In the genomic region with DNA sequence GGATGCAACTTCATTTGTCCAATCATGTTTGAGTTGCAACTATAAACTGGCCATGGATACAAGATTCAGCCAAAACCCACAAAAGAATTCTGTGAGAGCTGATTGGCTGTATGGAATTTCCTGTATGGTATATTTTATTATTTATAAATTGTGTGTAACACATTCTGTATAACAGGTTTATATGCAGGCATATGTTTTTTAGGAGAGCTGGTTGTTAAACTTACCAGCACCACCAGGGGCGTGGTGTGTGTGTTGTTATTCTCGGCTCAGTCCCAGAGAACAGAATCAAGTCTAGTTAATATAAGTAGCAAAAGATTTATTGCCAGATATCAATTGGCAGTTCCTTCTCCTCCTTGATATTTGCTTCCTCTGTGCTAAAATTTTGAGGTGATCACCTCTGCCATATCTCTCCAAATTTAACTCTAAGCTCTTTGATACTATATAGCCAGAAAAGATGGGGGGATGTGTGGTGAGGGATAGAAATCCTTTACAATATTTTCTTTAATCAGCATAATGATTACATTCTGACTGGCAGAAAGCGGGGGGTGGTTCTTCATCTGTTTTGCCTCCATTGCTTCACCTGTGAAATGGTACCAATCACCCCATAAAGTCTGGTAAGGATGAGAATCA, we compare ENCODE assay signal across 1 cellular context.
TF ChIP-seq lines count a peak whose summit lies in the region.

No MANE protein-coding gene starts in this region.

TF ChIP-seq in A549, 52 proteins besides CTCF, POLR2A, EP300 and RAD21 (continued from another document):
- no peak for TF ChIP-seq RARB (CRISPR knock-in tag; IDR thresholded peaks at IDR 0.05)
